ENCODE assay signal across 12 cellular contexts in the genomic region with DNA sequence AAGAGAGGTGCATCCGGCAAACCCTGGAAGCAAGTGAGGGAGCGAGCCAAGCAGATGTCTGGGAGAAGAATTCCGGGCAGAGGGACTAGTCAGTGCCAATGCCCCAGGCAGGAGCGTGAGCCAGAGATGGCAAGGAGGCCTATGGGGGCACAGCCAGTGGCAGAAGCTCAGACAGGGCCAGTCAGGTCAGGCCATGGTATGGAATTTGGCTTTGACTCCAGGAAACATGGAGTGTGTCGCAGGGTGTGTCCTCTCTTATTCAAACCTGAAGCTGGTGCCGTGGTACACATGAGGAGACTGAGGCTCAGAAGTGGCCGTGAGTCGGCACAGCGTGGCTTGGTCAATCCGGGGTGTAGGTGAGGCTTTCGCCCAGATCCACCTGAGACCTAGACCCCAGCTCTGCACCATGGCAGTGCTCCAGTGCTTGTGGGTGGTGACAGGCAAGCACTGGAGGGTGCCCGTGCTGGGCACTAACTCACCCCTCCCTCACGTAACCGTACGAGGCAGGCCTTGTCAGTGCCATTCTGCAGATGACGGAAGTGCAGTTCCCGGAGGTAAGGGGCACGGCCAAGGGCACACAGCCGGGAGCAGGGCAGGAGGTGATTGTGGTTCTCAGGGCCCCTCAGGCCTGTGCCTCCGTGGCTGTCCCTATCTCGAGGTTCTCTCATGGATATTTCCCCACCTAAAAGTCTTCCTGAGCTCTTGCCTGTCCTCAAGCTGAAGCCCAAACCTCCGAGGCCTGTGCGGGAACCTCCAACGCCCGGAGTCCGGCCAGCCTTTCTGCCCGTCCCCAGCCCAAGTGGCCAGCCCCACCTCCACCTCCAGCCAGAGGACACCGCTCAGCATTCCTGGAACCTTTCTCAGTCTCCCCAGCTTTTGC. TPM values are rescaled to one million over a fixed set of nuclear protein-coding genes. Genes with fewer than 3 reads are reported as not detected.
DNase-seq lines count a peak whose midpoint lies in the region; ATAC-seq and TF ChIP-seq lines count a peak whose summit lies in the region.
"Had no signal": no experiment of that assay in that cellular context is flagged by ENCODE, and none has a peak within 500 bp of the region (broad histone marks: within the 10 kb centered on the region; RNA-seq: fewer than 3 reads in every experiment).

No MANE protein-coding gene starts in this region.

- no peaks in the 10 kb centered on the region for H3K27me3 Mint-ChIP-seq in neural crest cell (ENCODE audit: low read depth)

- no peak for TF ChIP-seq CTCF in mammary epithelial cell (conservative IDR thresholded peaks at IDR 0.05 in 1 of 2, IDR thresholded peaks at IDR 0.05 in 1 of 2; ENCODE audit: extremely low read depth in 1 of 2, insufficient read depth in 1 of 2, low read depth in 1 of 2, low read length in 2 of 2)
- no peak for TF ChIP-seq CTCF in neural crest cell (conservative IDR thresholded peaks at IDR 0.05)

- intact Hi-C loops in mammary epithelial cell (cut with micrococcal nuclease): no loop called here

- peaks cover 12% of the 10 kb centered on the region for H3K4me1 ChIP-seq in mammary epithelial cell (ENCODE audit: insufficient read depth, low read length)

- H3K27ac Mint-ChIP-seq in neural crest cell (ENCODE audit: unreplicated experiment): peak overlapping the region; percentile 62
- H3K27ac Mint-ChIP-seq: nephron had no signal

- H3K4me3 Mint-ChIP-seq in neural crest cell: no peak overlapping the region
- H3K4me3 Mint-ChIP-seq: nephron had no signal

- H3K4me1 Mint-ChIP-seq in neural crest cell: no peaks in the 10 kb centered on the region

- H3K9me3 Mint-ChIP-seq in neural crest cell: no peaks in the 10 kb centered on the region
- H3K9me3 Mint-ChIP-seq: nephron had no signal

- CTCF ChIA-PET in mammary epithelial cell (lab: Charles Lee; ENCODE audit: low non-redundant PET): no interaction called here

- dilution Hi-C loops in mammary epithelial cell (cut with HindIII; ENCODE audit: low sequenced_read_pairs): no loop called here

- 44% methylated on average over 19 of the region's 28 CpGs for WGBS in mammary epithelial cell (ENCODE audit: low coverage, missing lambda C conversion rate)

- H3K27ac ChIP-seq in mammary epithelial cell (ENCODE audit: insufficient read depth, low read depth, low read length): no peak overlapping the region

- DNase-seq in GF-D8 (lab: John Stamatoyannopoulos, UW): peak; percentile 37
- no peak for DNase-seq in mammary epithelial cell
- no peak for DNase-seq in neural crest cell (ENCODE audit: low read depth, low spot score)
- no peak for DNase-seq in effector CD8-positive, alpha-beta T cell (lab: John Stamatoyannopoulos, UW)
- DNase-seq in SIG-M5 treated with dmso at 0.1 percent for 504 hours (lab: John Stamatoyannopoulos, UW; ENCODE audit: unreplicated experiment): no peak
- DNase-seq: activated effector memory CD4-positive, alpha-beta T cell treated with Interleukin-2 at 50 U/mL for 16 hours; caudate nucleus; NCI-H2029; NK-92 treated with Interleukin-12 subunit alpha and Interleukin-12 subunit beta, amount 100 ng/mL, for 24 hours had no signal

- H3K4me3 ChIP-seq in mammary epithelial cell (replicated peaks in 1 of 3; ENCODE audit: insufficient read depth in 1 of 3, low read depth in 2 of 3, low read length in 3 of 3): no peak overlapping the region

- no peak overlapping the region for H3K9ac ChIP-seq in mammary epithelial cell (ENCODE audit: insufficient read depth, low read length)

- H3K4me2 ChIP-seq in mammary epithelial cell (ENCODE audit: insufficient read depth, low read depth, low read length): no peak overlapping the region

- H3K36me3 Mint-ChIP-seq in neural crest cell (ENCODE audit: low read depth): no peaks in the 10 kb centered on the region

- in situ Hi-C loops in mammary epithelial cell (cut with MboI; ENCODE audit: low sequenced_read_pairs in 2 of 2): no loop called here

- no peaks in the 10 kb centered on the region for H3K79me2 ChIP-seq in mammary epithelial cell (ENCODE audit: insufficient read depth, low read length)

- ATAC-seq in GM21526 (IDR thresholded peaks at IDR 0.05; ENCODE audit: low FRiP score, unreplicated experiment): no peak

- no TSS peak for BruUV-seq in mammary epithelial cell (replicated peaks; lab: Mats Ljungman, UMichigan)

- no peaks in the 10 kb centered on the region for H4K20me1 ChIP-seq in mammary epithelial cell (ENCODE audit: insufficient read depth, low read length)

- no peaks in the 10 kb centered on the region for H3K36me3 ChIP-seq in mammary epithelial cell (ENCODE audit: insufficient read depth, low read length)

- H3K27me3 ChIP-seq in mammary epithelial cell (ENCODE audit: insufficient read depth, low read length): no peaks in the 10 kb centered on the region

- no peaks in the 10 kb centered on the region for H3K9me3 ChIP-seq in mammary epithelial cell (replicated peaks; ENCODE audit: insufficient read depth, low read length)

- peak overlapping the region; percentile 84 for H2AFZ ChIP-seq in mammary epithelial cell (ENCODE audit: low read depth, low read length)

RNA-seq across cellular contexts. Expression of a gene that starts 10.6 kb away (rescaled TPM):
- total RNA-seq in mammary epithelial cell: not detected
- not detected for polyA plus RNA-seq in mammary epithelial cell
- not detected for polyA minus RNA-seq in mammary epithelial cell
- total RNA-seq in neural crest cell: not detected in 2 replicates
- total RNA-seq: fibroblast of lung had no signal
- polyA plus RNA-seq: fibroblast of lung had no signal

RNA-seq across cellular contexts. Expression of a gene that starts 19.5 kb away (rescaled TPM):
- total RNA-seq in mammary epithelial cell (10 to 100 TPM; 55.5 to 97.2 TPM), neural crest cell (34.5 and 36.0 TPM in 2 replicates)
- polyA plus RNA-seq in mammary epithelial cell: 57.1 TPM
- 31.6 TPM for polyA minus RNA-seq in mammary epithelial cell

RNA-seq across cellular contexts. Expression of a gene that starts 36.4 kb away (rescaled TPM):
- total RNA-seq in mammary epithelial cell (not detected), neural crest cell (not detected in 2 replicates)
- polyA plus RNA-seq in mammary epithelial cell: not detected
- polyA minus RNA-seq in mammary epithelial cell: not detected
- total RNA-seq: fibroblast of lung had no signal
- polyA plus RNA-seq: fibroblast of lung had no signal

RNA-seq across cellular contexts. Expression of a gene that starts 37.3 kb away (rescaled TPM):
- 100 to 1,000 TPM in 1 of 2 donors, 10 to 100 TPM in 1; 72.7 to 142 TPM for total RNA-seq in mammary epithelial cell
- 168 TPM for polyA plus RNA-seq in mammary epithelial cell
- 202 TPM for polyA minus RNA-seq in mammary epithelial cell
- 197 and 205 TPM in 2 replicates for total RNA-seq in neural crest cell

RNA-seq across cellular contexts. Expression of a gene that starts 60.0 kb away (rescaled TPM):
- total RNA-seq in mammary epithelial cell: under 1 TPM; 0.17 to 0.99 TPM
- 0.05 TPM for polyA plus RNA-seq in mammary epithelial cell
- polyA minus RNA-seq in mammary epithelial cell: not detected
- 0.16 and 0.50 TPM in 2 replicates for total RNA-seq in neural crest cell
- polyA plus RNA-seq: fibroblast of lung had no signal
